ENCODE assay signal across 8 cellular contexts in the genomic region with DNA sequence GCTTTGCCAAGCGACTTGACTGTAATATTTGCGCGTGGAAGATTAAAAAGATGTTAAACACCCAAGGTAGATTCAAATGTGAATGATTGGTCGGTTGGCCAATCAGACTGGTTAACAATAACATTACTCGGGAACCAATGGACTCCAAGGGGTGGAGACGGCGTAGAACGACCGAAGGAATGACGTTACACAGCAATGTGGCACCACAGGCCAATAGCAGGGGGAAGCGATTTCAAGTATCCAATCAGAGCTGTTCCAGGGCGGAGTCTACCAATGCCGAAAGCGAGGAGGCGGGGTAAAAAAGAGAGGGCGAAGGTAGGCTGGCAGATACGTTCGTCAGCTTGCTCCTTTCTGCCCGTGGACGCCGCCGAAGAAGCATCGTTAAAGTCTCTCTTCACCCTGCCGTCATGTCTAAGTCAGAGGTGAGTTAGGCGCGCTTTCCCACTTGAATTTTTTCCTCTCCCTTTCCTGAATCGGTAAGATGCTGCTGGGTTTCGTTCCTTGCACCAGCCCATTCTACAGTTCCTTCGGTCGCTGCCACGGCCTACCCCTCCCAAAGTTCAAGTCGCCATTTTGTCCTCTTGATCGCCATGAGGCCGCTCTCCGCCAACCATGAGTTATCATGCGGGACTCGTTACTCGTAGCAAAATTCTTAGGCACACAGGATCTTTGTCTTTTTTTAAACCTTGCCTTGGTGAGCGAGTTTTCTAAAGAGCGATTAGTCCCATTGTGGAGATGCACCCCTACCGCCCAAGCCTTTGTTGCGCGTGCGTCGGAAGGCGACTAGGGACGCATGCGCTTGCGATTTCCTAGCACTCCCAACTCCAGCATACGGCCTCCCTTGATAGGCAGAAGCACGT. TPM values are rescaled to one million over a fixed set of nuclear protein-coding genes. Genes with fewer than 3 reads are reported as not detected.
DNase-seq lines count a peak whose midpoint lies in the region; TF ChIP-seq lines count a peak whose summit lies in the region.

Gene HNRNPA1 (plus strand): TSS at position 326 of the 860 bp plus-strand sequence. CDS start 82 bp downstream, at position 408.

- CTCF ChIA-PET in activated naive CD4-positive, alpha-beta T cell treated with anti-CD3 and anti-CD28 coated beads, Interleukin-2, amount 10 ng/mL, durations not matched to agents 7 days and 5 days (lab: Charles Lee): interaction anchor here (0.8 to 1.6 kb wide), 4 partner anchors 55 to 79 kb away, joined by 3 to 7 read pairs (median 3); no protein-coding TSS in a partner anchor

- H3K27me3 Mint-ChIP-seq in HFFc6 (ENCODE audit: insufficient read depth): peaks cover 6% of the 10 kb centered on the region
- H3K27me3 Mint-ChIP-seq in activated naive CD4-positive, alpha-beta T cell treated with anti-CD3 and anti-CD28 coated beads, Interleukin-2, amount 10 ng/mL, durations not matched to agents 7 days and 5 days: no peaks in the 10 kb centered on the region

- H3K4me3 ChIP-seq in NB4 (ENCODE audit: low read depth, low read length) (peak within 1 kb of the TSS; percentile 91), SK-N-MC (peak within 1 kb of the TSS; percentile 100), suprapubic skin (peak within 1 kb of the TSS; percentile 79)

- DNase-seq in GM04504 (ENCODE audit: low read depth) (peak; percentile 100), HFFc6 (peak; percentile 100), NB4 (ENCODE audit: low read depth) (peak; percentile 100), SK-N-MC (ENCODE audit: low read depth, low spot score) (peak; percentile 100), globus pallidus (ENCODE audit: low spot score) (peak; percentile 100), nucleus accumbens (lab: John Stamatoyannopoulos, UW) (peak; percentile 75 to 99 (median 97)), suprapubic skin (ENCODE audit: low spot score in 2 of 2) (peak; percentile 98 to 99)
- peak; percentile 97 for DNase-seq in activated naive CD4-positive, alpha-beta T cell treated with anti-CD3 and anti-CD28 coated beads, Interleukin-2, amount 10 ng/mL, durations not matched to agents 7 days and 5 days

- TF ChIP-seq POLR2A in NB4 (IDR thresholded peaks at IDR 0.05; ENCODE audit: extremely low read depth, insufficient read length): peak; percentile 98
- peak; percentile 95 to 99 for TF ChIP-seq POLR2A in suprapubic skin (IDR thresholded peaks at IDR 0.05)

- no peaks in the 10 kb centered on the region for H3K9me3 ChIP-seq in SK-N-MC (ENCODE audit: low read depth, low read length)
- H3K9me3 ChIP-seq in suprapubic skin: no peaks in the 10 kb centered on the region

- peak within 1 kb of the TSS; percentile 100 for H3K27ac ChIP-seq in SK-N-MC
- peak within 1 kb of the TSS; percentile 97 for H3K27ac ChIP-seq in suprapubic skin

- H3K4me1 Mint-ChIP-seq in HFFc6 (ENCODE audit: low read depth): peaks cover 57% of the 10 kb centered on the region
- H3K4me1 Mint-ChIP-seq in activated naive CD4-positive, alpha-beta T cell treated with anti-CD3 and anti-CD28 coated beads, Interleukin-2, amount 10 ng/mL, durations not matched to agents 7 days and 5 days: peaks cover 69% of the 10 kb centered on the region

- H3K4me1 ChIP-seq in suprapubic skin: peaks cover 56% of the 10 kb centered on the region

- TF ChIP-seq EP300 in suprapubic skin (IDR thresholded peaks at IDR 0.05): no peak

- H3K27me3 ChIP-seq in suprapubic skin: no peaks in the 10 kb centered on the region

- under 1% methylated on average over 51 of the region's 51 CpGs for WGBS in suprapubic skin

- no peak for TF ChIP-seq CTCF in HFFc6 (IDR thresholded peaks at IDR 0.05)
- TF ChIP-seq CTCF in NB4 (IDR thresholded peaks at IDR 0.05; ENCODE audit: low read depth, low read length): no peak
- TF ChIP-seq CTCF in suprapubic skin (IDR thresholded peaks at IDR 0.05): no peak

- no peak within 1 kb of the TSS for H3K4me3 Mint-ChIP-seq in HFFc6
- H3K4me3 Mint-ChIP-seq in activated naive CD4-positive, alpha-beta T cell treated with anti-CD3 and anti-CD28 coated beads, Interleukin-2, amount 10 ng/mL, durations not matched to agents 7 days and 5 days: no peak within 1 kb of the TSS

- H3K27ac Mint-ChIP-seq in HFFc6: no peak within 1 kb of the TSS
- H3K27ac Mint-ChIP-seq in activated naive CD4-positive, alpha-beta T cell treated with anti-CD3 and anti-CD28 coated beads, Interleukin-2, amount 10 ng/mL, durations not matched to agents 7 days and 5 days: no peak within 1 kb of the TSS

- H3K36me3 Mint-ChIP-seq in HFFc6 (ENCODE audit: low read depth): peaks cover 7% of the 10 kb centered on the region
- H3K36me3 Mint-ChIP-seq in activated naive CD4-positive, alpha-beta T cell treated with anti-CD3 and anti-CD28 coated beads, Interleukin-2, amount 10 ng/mL, durations not matched to agents 7 days and 5 days: peaks cover 27% of the 10 kb centered on the region

- H3K9ac ChIP-seq in SK-N-MC (ENCODE audit: insufficient read length): peak within 1 kb of the TSS; percentile 100

- H3K36me3 ChIP-seq in SK-N-MC (ENCODE audit: insufficient read depth, low read length) (peaks cover 76% of the 10 kb centered on the region), suprapubic skin (peaks cover 32% of the 10 kb centered on the region)

- no peaks in the 10 kb centered on the region for H3K9me3 Mint-ChIP-seq in HFFc6
- H3K9me3 Mint-ChIP-seq in activated naive CD4-positive, alpha-beta T cell treated with anti-CD3 and anti-CD28 coated beads, Interleukin-2, amount 10 ng/mL, durations not matched to agents 7 days and 5 days: no peaks in the 10 kb centered on the region

RNA-seq across cellular contexts. Expression of gene HNRNPA1, which starts in this region (rescaled TPM):
- 1,000 to 10,000 TPM in 3 of 6 experiments, 100 to 1,000 TPM in 3; 768 to 1,141 (median 1,018) TPM for total RNA-seq in HFFc6 (2021; fragmentation: NEBNext Ultra II Directional; extraction: Animal tissue kit (Norgen Biotek cat#: 25700))
- total RNA-seq in suprapubic skin: 100 to 1,000 TPM; 331 to 613 (median 394) TPM

Comparison
In these comparisons a context has a peak if more than half of its experiments do, and no peak if none do; other contexts are left out.
1. Peak in every context shown above with its lines: DNase-seq, H3K4me3 ChIP-seq and H3K27ac ChIP-seq.